Comparison of ENCODE assay signal across 8 cellular contexts in genomic region chr19:43534811-43535761, GRCh38. TPM values are rescaled to one million over a fixed set of nuclear protein-coding genes. Genes with fewer than 3 reads are reported as not detected.
DNase-seq lines count a peak whose midpoint lies in the region; ATAC-seq and TF ChIP-seq lines count a peak whose summit lies in the region.

No MANE protein-coding gene starts in this region.

- CTCF ChIA-PET in activated CD4-positive, alpha-beta T cell treated with anti-CD3 and anti-CD28 coated beads, Interleukin-2, amount 10 ng/mL, durations not matched to agents 7 days and 5 days (lab: Charles Lee): interaction anchor here (1.4 to 7.9 kb wide), 5 partner anchors 10 to 118 kb away, joined by 3 to 46 read pairs (median 9); no protein-coding TSS in a partner anchor

- H3K27ac ChIP-seq in H9 (ENCODE audit: insufficient read length, low read depth, low read length) (no peak overlapping the region), esophagus muscularis mucosa (replicated peaks in 1 of 4) (peak overlapping the region; percentile 88 to 94 (median 92)), transverse colon (peak overlapping the region; percentile 92 to 98 (median 96))

- no peak overlapping the region for H3K27ac Mint-ChIP-seq in H9
- peak overlapping the region; percentile 81 for H3K27ac Mint-ChIP-seq in activated CD4-positive, alpha-beta T cell treated with anti-CD3 and anti-CD28 coated beads, Interleukin-2, amount 10 ng/mL, durations not matched to agents 7 days and 5 days

- no peak overlapping the region for H3K18ac ChIP-seq in H9 (ENCODE audit: insufficient read length, low read depth, low read length)

- peak overlapping the region; percentile 51 to 75 (median 62) for H3K4me3 ChIP-seq in esophagus muscularis mucosa
- H3K4me3 ChIP-seq in transverse colon: no peak overlapping the region

- H3K9me3 ChIP-seq in H9 (ENCODE audit: control insufficient read depth, low read depth, low read length): no peaks in the 10 kb centered on the region
- peaks cover 0 to 9% (median 4%) of the 10 kb centered on the region in 4 donors for H3K9me3 ChIP-seq in esophagus muscularis mucosa
- no peaks in the 10 kb centered on the region for H3K9me3 ChIP-seq in transverse colon

- WGBS in H9 (ENCODE audit: extremely low coverage, insufficient read length, low lambda C conversion rate): no CpG with 5 or more reads among the region's 62 CpGs
- WGBS in esophagus muscularis mucosa: 46% methylated on average over 31 of the region's 62 CpGs
- 77 to 80% methylated on average over 1 to 62 of the region's 62 CpGs for WGBS in transverse colon (ENCODE audit: low coverage in 1 of 2), 2 donors

- TF ChIP-seq CTCF in AG09319 (IDR thresholded peaks at IDR 0.05; ENCODE audit: low read depth, low read length): peak; percentile 77
- peak; percentile 81 for TF ChIP-seq CTCF in H9 (conservative IDR thresholded peaks at IDR 0.05)
- TF ChIP-seq CTCF in esophagus muscularis mucosa (IDR thresholded peaks at IDR 0.05): peak; percentile 55 to 70 (median 70)
- peak; percentile 43 to 58 (median 50) for TF ChIP-seq CTCF in transverse colon (IDR thresholded peaks at IDR 0.05)

- H4K91ac ChIP-seq in H9 (ENCODE audit: insufficient read length, low read depth, low read length): no peak overlapping the region

- H3K79me2 ChIP-seq in H9 (ENCODE audit: insufficient read depth, low read length): no peaks in the 10 kb centered on the region

- H3K79me1 ChIP-seq in H9 (ENCODE audit: insufficient read depth, low read depth, low read length, poor library complexity, severe bottlenecking): no peaks in the 10 kb centered on the region

- DNase-seq in AG09319 (ENCODE audit: extremely low read depth, low read depth) (no peak), H9 (peak; percentile 92), esophagus muscularis mucosa (ENCODE audit: extremely low spot score) (no peak), myocyte (ENCODE audit: low read depth) (peak; percentile 52), transverse colon (peak; percentile 64)
- peak; percentile 30 for DNase-seq in activated CD4-positive, alpha-beta T cell treated with anti-CD3 and anti-CD28 coated beads, Interleukin-2, amount 10 ng/mL, durations not matched to agents 7 days and 5 days

- H3K4me1 ChIP-seq in H9 (ENCODE audit: insufficient read depth, low read length) (no peaks in the 10 kb centered on the region), esophagus muscularis mucosa (peaks cover 26 to 40% (median 38%) of the 10 kb centered on the region in 4 donors), transverse colon (peaks cover 5 to 24% (median 13%) of the 10 kb centered on the region in 4 donors)

- POLR2A ChIA-PET in activated CD4-positive, alpha-beta T cell treated with anti-CD3 and anti-CD28 coated beads, Interleukin-2, amount 10 ng/mL, durations not matched to agents 7 days and 5 days (lab: Charles Lee): no interaction called here

- no peak overlapping the region for H2AFZ ChIP-seq in H9 (ENCODE audit: low read length)

- no peak overlapping the region for H3K14ac ChIP-seq in H9 (ENCODE audit: insufficient read depth, low read length)

- H3K56ac ChIP-seq in H9 (ENCODE audit: insufficient read length, low read depth, low read length): no peak overlapping the region

- H3K23ac ChIP-seq in H9 (ENCODE audit: insufficient read length, low read depth, low read length): no peak overlapping the region

- peak overlapping the region; percentile 56 for H3K4me2 ChIP-seq in H9 (ENCODE audit: insufficient read depth, insufficient read length, low read length)

- no peak overlapping the region for H2BK15ac ChIP-seq in H9 (ENCODE audit: low read depth, low read length)

- no peak for TF ChIP-seq POLR2A in esophagus muscularis mucosa (IDR thresholded peaks at IDR 0.05; ENCODE audit: low read depth)
- TF ChIP-seq POLR2A in transverse colon (IDR thresholded peaks at IDR 0.05): no peak

- no peak overlapping the region for H2AK5ac ChIP-seq in H9 (ENCODE audit: insufficient read length, low read length)

- ATAC-seq in GM18519 (IDR thresholded peaks at IDR 0.05; ENCODE audit: low FRiP score, unreplicated experiment) (no peak), GM21723 (IDR thresholded peaks at IDR 0.05; ENCODE audit: unreplicated experiment) (no peak)

- peaks cover 6 to 7% of the 10 kb centered on the region in 2 experiments; a peak in 4 of 5 replicates for H3K9me3 Mint-ChIP-seq in H9
- H3K9me3 Mint-ChIP-seq in activated CD4-positive, alpha-beta T cell treated with anti-CD3 and anti-CD28 coated beads, Interleukin-2, amount 10 ng/mL, durations not matched to agents 7 days and 5 days: peaks cover 5% of the 10 kb centered on the region

- H3T11ph ChIP-seq in H9 (ENCODE audit: low read length): no peak overlapping the region

- H3K9ac ChIP-seq in H9 (ENCODE audit: extremely low read depth, insufficient read length, low read length): no peak overlapping the region

- H2BK120ac ChIP-seq in H9 (ENCODE audit: low read depth, low read length, poor library complexity, severe bottlenecking): no peak overlapping the region

- in situ Hi-C loops in transverse colon (cut with MboI; ENCODE audit: low pct_ligation_motif_present in 1 of 4, low pct_unique_long_range_greater_than_20kb in 1 of 4, low sequenced_read_pairs in 3 of 4): no loop called here

- H3K27me3 ChIP-seq in H9 (ENCODE audit: insufficient read depth, low read length) (no peaks in the 10 kb centered on the region), esophagus muscularis mucosa (no peaks in the 10 kb centered on the region), transverse colon (no peaks in the 10 kb centered on the region)

- H3K4me3 Mint-ChIP-seq in H9: peak overlapping the region; percentile 79 to 97; a peak in 4 of 5 replicates
- H3K4me3 Mint-ChIP-seq in activated CD4-positive, alpha-beta T cell treated with anti-CD3 and anti-CD28 coated beads, Interleukin-2, amount 10 ng/mL, durations not matched to agents 7 days and 5 days: no peak overlapping the region

- H3K36me3 Mint-ChIP-seq in H9 (ENCODE audit: insufficient read depth in 1 of 3, low read depth in 3 of 3): peaks cover 20 to 37% (median 28%) of the 10 kb centered on the region in 3 experiments
- H3K36me3 Mint-ChIP-seq in activated CD4-positive, alpha-beta T cell treated with anti-CD3 and anti-CD28 coated beads, Interleukin-2, amount 10 ng/mL, durations not matched to agents 7 days and 5 days (ENCODE audit: low read depth): peaks cover 30% of the 10 kb centered on the region

- no peak overlapping the region for H4K5ac ChIP-seq in H9 (ENCODE audit: insufficient read length, low read depth, low read length)

- intact Hi-C loops in esophagus muscularis mucosa (cut with DNase I) (loop anchor here (5.0 kb wide), 3 partner anchors 42 to 117 kb away; partner anchors contain the start of genes IRGQ, PINLYP, XRCC1 and ZNF576), transverse colon (cut with DNase I; ENCODE audit: low total_unique reads) (loop anchor here (10.0 kb wide), 1 partner anchor 60 kb away; the partner anchor contains the start of genes IRGQ and ZNF576)

- H2BK5ac ChIP-seq in H9 (ENCODE audit: insufficient read length, low read length): no peak overlapping the region

- no peak overlapping the region for H2BK12ac ChIP-seq in H9 (ENCODE audit: insufficient read length, low read depth, low read length)

- H3K27me3 Mint-ChIP-seq in H9 (ENCODE audit: low read depth): peaks cover 5% of the 10 kb centered on the region
- no peaks in the 10 kb centered on the region for H3K27me3 Mint-ChIP-seq in activated CD4-positive, alpha-beta T cell treated with anti-CD3 and anti-CD28 coated beads, Interleukin-2, amount 10 ng/mL, durations not matched to agents 7 days and 5 days

- no peak overlapping the region for H4K8ac ChIP-seq in H9 (replicated peaks; ENCODE audit: insufficient read length, low read depth, low read length)

- H2BK20ac ChIP-seq in H9 (ENCODE audit: low read depth, low read length, poor library complexity, severe bottlenecking): no peak overlapping the region

- TF ChIP-seq EP300 in esophagus muscularis mucosa (IDR thresholded peaks at IDR 0.05) (no peak), transverse colon (IDR thresholded peaks at IDR 0.05; ENCODE audit: low read depth) (no peak)

- no peaks in the 10 kb centered on the region for H4K20me1 ChIP-seq in H9 (ENCODE audit: control insufficient read depth, insufficient read depth, insufficient read length)

- no peak overlapping the region for H3K4ac ChIP-seq in H9 (ENCODE audit: low read depth, low read length)

- peaks cover 10 to 33% (median 22%) of the 10 kb centered on the region in 4 donors for H3K36me3 ChIP-seq in esophagus muscularis mucosa
- H3K36me3 ChIP-seq in transverse colon: peaks cover 0 to 11% (median 5%) of the 10 kb centered on the region in 4 donors

- peaks cover 5% of the 10 kb centered on the region for H3K23me2 ChIP-seq in H9 (ENCODE audit: insufficient read length, low read depth, low read length, poor library complexity, severe bottlenecking)

- peaks cover 15 to 19% of the 10 kb centered on the region in 2 experiments for H3K4me1 Mint-ChIP-seq in H9
- peaks cover 23% of the 10 kb centered on the region for H3K4me1 Mint-ChIP-seq in activated CD4-positive, alpha-beta T cell treated with anti-CD3 and anti-CD28 coated beads, Interleukin-2, amount 10 ng/mL, durations not matched to agents 7 days and 5 days

RNA-seq across cellular contexts. Expression of gene ZNF575, which starts 2.1 kb away (rescaled TPM):
- not detected in 2 replicates for total RNA-seq in H9 (2021)
- 1 to 10 TPM; 6.2 to 6.3 TPM for total RNA-seq in activated CD4-positive, alpha-beta T cell treated with anti-CD3 and anti-CD28 coated beads, Interleukin-2, amount 10 ng/mL, durations not matched to agents 7 days and 5 days
- total RNA-seq in esophagus muscularis mucosa: under 1 TPM; 0.66 to 0.97 (median 0.82) TPM
- total RNA-seq in myocyte: not detected in 2 replicates
- 4.1 TPM for polyA plus RNA-seq in myocyte (2012)
- 1 to 10 TPM in 2 of 4 donors, under 1 TPM in 1, not detected in 1; 0.20 to 1.9 (median 1.8) TPM for total RNA-seq in transverse colon

RNA-seq across cellular contexts. Expression of gene ETHE1, which starts 8.1 kb away (rescaled TPM):
- total RNA-seq in H9 (2021) (18.8 and 20.4 TPM in 2 replicates), esophagus muscularis mucosa (10 to 100 TPM; 48.2 to 63.2 (median 55.9) TPM), myocyte (17.6 and 19.8 TPM in 2 replicates), transverse colon (100 to 1,000 TPM; 438 to 667 (median 458) TPM)
- total RNA-seq in activated CD4-positive, alpha-beta T cell treated with anti-CD3 and anti-CD28 coated beads, Interleukin-2, amount 10 ng/mL, durations not matched to agents 7 days and 5 days: 10 to 100 TPM; 66.8 to 73.7 TPM
- 42.6 TPM for polyA plus RNA-seq in myocyte (2012)

RNA-seq across cellular contexts. Expression of gene PHLDB3, which starts 30.5 kb away (rescaled TPM):
- total RNA-seq in H9 (2021) (6.7 and 8.5 TPM in 2 replicates), esophagus muscularis mucosa (10 to 100 TPM; 10.3 to 16.2 (median 12.6) TPM), myocyte (7.8 and 15.7 TPM in 2 replicates), transverse colon (10 to 100 TPM; 10.2 to 28.7 (median 16.5) TPM)
- 10 to 100 TPM; 11.9 to 18.6 TPM for total RNA-seq in activated CD4-positive, alpha-beta T cell treated with anti-CD3 and anti-CD28 coated beads, Interleukin-2, amount 10 ng/mL, durations not matched to agents 7 days and 5 days
- polyA plus RNA-seq in myocyte (2012): 5.6 TPM

RNA-seq across cellular contexts. Expression of gene XRCC1, which starts 40.2 kb away (rescaled TPM):
- total RNA-seq in H9 (2021) (38.0 and 42.8 TPM in 2 replicates), esophagus muscularis mucosa (10 to 100 TPM; 21.2 to 27.2 (median 24.4) TPM), myocyte (29.2 and 32.1 TPM in 2 replicates), transverse colon (100 to 1,000 TPM in 1 of 4 donors, 10 to 100 TPM in 2, 1 to 10 TPM in 1; 8.0 to 147 (median 15.8) TPM)
- 10 to 100 TPM; 41.2 to 42.6 TPM for total RNA-seq in activated CD4-positive, alpha-beta T cell treated with anti-CD3 and anti-CD28 coated beads, Interleukin-2, amount 10 ng/mL, durations not matched to agents 7 days and 5 days
- 27.2 TPM for polyA plus RNA-seq in myocyte (2012)

RNA-seq across cellular contexts. Expression of gene PINLYP, which starts 40.5 kb away (rescaled TPM):
- total RNA-seq in H9 (2021) (11.4 and 11.9 TPM in 2 replicates), esophagus muscularis mucosa (1 to 10 TPM; 3.3 to 6.2 (median 4.9) TPM), myocyte (0.94 TPM in 1 of 2 replicates, not detected in the other), transverse colon (1 to 10 TPM in 3 of 4 donors, not detected in 1; 1.1 to 4.0 (median 1.6) TPM)
- total RNA-seq in activated CD4-positive, alpha-beta T cell treated with anti-CD3 and anti-CD28 coated beads, Interleukin-2, amount 10 ng/mL, durations not matched to agents 7 days and 5 days: 1 to 10 TPM; 4.1 to 5.0 TPM
- polyA plus RNA-seq in myocyte (2012): 0.45 TPM

Comparison
In these comparisons a context has a peak if more than half of its experiments do, and no peak if none do; other contexts are left out.
1. DNase-seq: peak in H9 (single experiment), activated CD4-positive, alpha-beta T cell treated with anti-CD3 and anti-CD28 coated beads, Interleukin-2, amount 10 ng/mL, durations not matched to agents 7 days and 5 days (single experiment), myocyte (single experiment) and transverse colon (single experiment); none in AG09319 (single experiment) and esophagus muscularis mucosa (single experiment).
2. H3K4me3 ChIP-seq: peak in esophagus muscularis mucosa (4 of 4); none in transverse colon (0 of 4).
3. RNA of gene ETHE1, which starts 8.1 kb away (total RNA-seq): 438 to 667 TPM in transverse colon; 66.8 to 73.7 TPM in activated CD4-positive, alpha-beta T cell treated with anti-CD3 and anti-CD28 coated beads, Interleukin-2, amount 10 ng/mL, durations not matched to agents 7 days and 5 days, 48.2 to 63.2 TPM in esophagus muscularis mucosa, 17.6 to 19.8 TPM in myocyte and 18.8 to 20.4 TPM in H9; every median in the first group is over 4 times any median in the second.
4. Peak in every context shown above with its lines, with median percentiles within 50 percentile points of each other: CTCF ChIP-seq.